ENCODE assay signal across 15 cellular contexts in genomic region chr15:99169769-99170311, GRCh38.
DNase-seq lines count a peak whose midpoint lies in the region; ATAC-seq and TF ChIP-seq lines count a peak whose summit lies in the region.
"Had no signal": no experiment of that assay in that cellular context is flagged by ENCODE, and none has a peak within 500 bp of the region (broad histone marks: within the 10 kb centered on the region; RNA-seq: fewer than 3 reads in every experiment).

No MANE protein-coding gene starts in this region.

- H2BK120ac ChIP-seq in IMR-90 (ENCODE audit: low read depth, low read length): peak overlapping the region; percentile 87

- no peaks in the 10 kb centered on the region for H3K36me3 Mint-ChIP-seq in activated CD8-positive, alpha-beta T cell treated with anti-CD3 and anti-CD28 coated beads for 36 hours (ENCODE audit: low read depth)
- H3K36me3 Mint-ChIP-seq: activated naive CD4-positive, alpha-beta T cell treated with anti-CD3 and anti-CD28 coated beads, Interleukin-2, amount 50 U/mL, for 72 hours had no signal

- H3K27me3 ChIP-seq in IMR-90 (ENCODE audit: control insufficient read depth, insufficient read depth, low read length) (no peaks in the 10 kb centered on the region), lower lobe of right lung (ENCODE audit: low read depth) (no peaks in the 10 kb centered on the region), testis (no peaks in the 10 kb centered on the region)
- H3K27me3 ChIP-seq: foreskin keratinocyte, SJSA1 had no signal

- H2AK5ac ChIP-seq in IMR-90 (ENCODE audit: low read depth, low read length): peak overlapping the region; percentile 68; the same call in 1 of the 2 replicates

- no peak overlapping the region for H4K91ac ChIP-seq in IMR-90 (ENCODE audit: insufficient read depth, low read depth, low read length)

- no peak overlapping the region for H4K5ac ChIP-seq in IMR-90 (ENCODE audit: low read depth, low read length)

- H2BK20ac ChIP-seq in IMR-90 (ENCODE audit: low read depth, low read length): 0 out of 2 replicates have a peak overlapping the region, but pooled peaks have one; percentile 83

- H3K36me3 ChIP-seq in IMR-90 (ENCODE audit: control insufficient read depth, insufficient read depth, low read length) (peaks cover 20% of the 10 kb centered on the region), lower lobe of right lung (peaks cover 47% of the 10 kb centered on the region), testis (ENCODE audit: low read depth, missing control alignments) (no peaks in the 10 kb centered on the region)

- H3K9me3 ChIP-seq in IMR-90 (ENCODE audit: control insufficient read depth, insufficient read depth, low read length): no peaks in the 10 kb centered on the region
- no peaks in the 10 kb centered on the region for H3K9me3 ChIP-seq in lower lobe of right lung
- H3K9me3 ChIP-seq in testis: no peaks in the 10 kb centered on the region
- H3K9me3 ChIP-seq: SJSA1 had no signal

- H3K56ac ChIP-seq in IMR-90 (ENCODE audit: extremely low read depth, insufficient read depth, low read length): no peak overlapping the region

- H3K4me3 Mint-ChIP-seq in activated CD8-positive, alpha-beta T cell treated with anti-CD3 and anti-CD28 coated beads for 36 hours: no peak overlapping the region
- H3K4me3 Mint-ChIP-seq: stimulated activated naive CD8-positive, alpha-beta T cell treated with anti-CD3 and anti-CD28 coated beads, Interleukin-15, amount 100 ng/mL, for 72 hours had no signal

- CTCF ChIA-PET in IMR-90 (lab: Yijun Ruan, JAX): interaction anchor here (1.0 to 1.7 kb wide), 2 partner anchors 11 to 69 kb away, joined by 3 to 8 read pairs; no protein-coding TSS in a partner anchor
- CTCF ChIA-PET in activated CD8-positive, alpha-beta T cell treated with anti-CD3 and anti-CD28 coated beads for 36 hours (lab: Charles Lee): interaction anchor here (1.2 kb wide), 1 partner anchor 9 kb away, joined by 3 read pairs; no protein-coding TSS in a partner anchor

- ATAC-seq in IMR-90 (ENCODE audit: low read depth) (peak; percentile 86), lower lobe of right lung (peak in 1 of 2 donors; percentile 24)
- no peak for ATAC-seq in activated CD8-positive, alpha-beta T cell treated with anti-CD3 and anti-CD28 coated beads for 36 hours
- ATAC-seq: activated naive CD4-positive, alpha-beta T cell treated with anti-CD3 and anti-CD28 coated beads, Interleukin-2, amount 50 U/mL, for 72 hours; foreskin keratinocyte; stimulated activated naive CD8-positive, alpha-beta T cell treated with anti-CD3 and anti-CD28 coated beads, Interleukin-15, amount 100 ng/mL, for 72 hours had no signal

- H3K18ac ChIP-seq in IMR-90 (ENCODE audit: low read depth, low read length): no peak overlapping the region

- POLR2A ChIA-PET in IMR-90 (lab: Charles Lee; ENCODE audit: unreplicated experiment): no interaction called here
- POLR2A ChIA-PET in activated CD8-positive, alpha-beta T cell treated with anti-CD3 and anti-CD28 coated beads for 36 hours (lab: Charles Lee): no interaction called here

- H4K20me1 ChIP-seq in IMR-90 (ENCODE audit: insufficient read depth, low read length): peaks cover 8% of the 10 kb centered on the region; the same call in 1 of the 2 replicates

- no peak overlapping the region for H3K23ac ChIP-seq in IMR-90 (ENCODE audit: low read depth, low read length)

- no peak overlapping the region for H3K27ac Mint-ChIP-seq in activated CD8-positive, alpha-beta T cell treated with anti-CD3 and anti-CD28 coated beads for 36 hours

- no peak for TF ChIP-seq POLR2A in IMR-90 (IDR thresholded peaks at IDR 0.05; ENCODE audit: low read depth, low read length)
- no peak for TF ChIP-seq POLR2A in testis (IDR thresholded peaks at IDR 0.05)

- BruUV-seq in IMR-90 (replicated peaks; lab: Mats Ljungman, UMichigan): no TSS peak

- no peak overlapping the region for H3K4me2 ChIP-seq in IMR-90 (ENCODE audit: low read depth, low read length)
- H3K4me2 ChIP-seq: KMS-11 had no signal

- 40% methylated on average over 1 of the region's 10 CpGs; no CpG with 5 or more reads in 1 of the 2 experiments for WGBS in IMR-90 (ENCODE audit: extremely low coverage in 2 of 2, insufficient read length in 1 of 2), 2 experiments
- WGBS in testis, 2 donors: 56 to 72% methylated on average over 10 of the region's 10 CpGs

- no peaks in the 10 kb centered on the region for H3K27me3 Mint-ChIP-seq in activated CD8-positive, alpha-beta T cell treated with anti-CD3 and anti-CD28 coated beads for 36 hours
- H3K27me3 Mint-ChIP-seq: stimulated activated naive CD8-positive, alpha-beta T cell treated with anti-CD3 and anti-CD28 coated beads, Interleukin-15, amount 100 ng/mL, for 72 hours had no signal

- H2AK9ac ChIP-seq in IMR-90 (replicated peaks; ENCODE audit: low read depth, low read length, poor library complexity): peak overlapping the region; percentile 93

- H3K27ac ChIP-seq in IMR-90 (ENCODE audit: insufficient read depth, low read length): peak overlapping the region; percentile 16; the same call in 1 of the 2 replicates
- peak overlapping the region; percentile 46 for H3K27ac ChIP-seq in lower lobe of right lung
- H3K27ac ChIP-seq in testis: peak overlapping the region in 1 of 2 donors; percentile 31
- H3K27ac ChIP-seq: foreskin keratinocyte, KMS-11, SJSA1 had no signal

- DNase-seq in IMR-90: peak; percentile 89
- peak; percentile 45 for DNase-seq in dedifferentiated amniotic fluid mesenchymal stem cell (ENCODE audit: extremely low spot score)
- no peak for DNase-seq in lower lobe of right lung
- DNase-seq in testis: peak; percentile 29
- DNase-seq in cerebellar nuclear complex (lab: John Stamatoyannopoulos, UW): no peak
- DNase-seq in stimulated activated CD4-positive, alpha-beta T cell treated with anti-CD3 and anti-CD28 coated beads, Interleukin-4, amount 100 ng/mL, for 24 hours: no peak
- DNase-seq in activated CD8-positive, alpha-beta T cell treated with anti-CD3 and anti-CD28 coated beads for 36 hours: no peak
- DNase-seq in activated T-cell treated with anti-CD3 and anti-CD28 coated beads, Interleukin-2, amount 50 U/mL, for 1 hour: no peak
- DNase-seq: activated CD4-positive, alpha-beta T cell treated with anti-CD3 and anti-CD28 coated beads, Interleukin-2, amount 50 U/mL, for 48 hours; foreskin keratinocyte; NCI-H446 treated with DMSO at 0.1 percent for 48 hours; stimulated activated naive CD8-positive, alpha-beta T cell treated with anti-CD3 and anti-CD28 coated beads, Interleukin-15, amount 100 ng/mL, for 72 hours had no signal

- no peaks in the 10 kb centered on the region for H3K4me1 Mint-ChIP-seq in activated CD8-positive, alpha-beta T cell treated with anti-CD3 and anti-CD28 coated beads for 36 hours (ENCODE audit: low read depth)
- H3K4me1 Mint-ChIP-seq: stimulated activated naive CD8-positive, alpha-beta T cell treated with anti-CD3 and anti-CD28 coated beads, Interleukin-15, amount 100 ng/mL, for 72 hours had no signal

- peaks cover 33% of the 10 kb centered on the region for H3K9me1 ChIP-seq in IMR-90 (ENCODE audit: insufficient read depth, low read length)

- no peak for TF ChIP-seq RAD21 in IMR-90 (IDR thresholded peaks at IDR 0.05; ENCODE audit: low read length)

- intact Hi-C loops in IMR-90 (cut with micrococcal nuclease): no loop called here
- intact Hi-C loops in lower lobe of right lung (cut with DNase I): no loop called here
- intact Hi-C loops in testis (cut with DNase I; ENCODE audit: low total_unique reads): no loop called here
- intact Hi-C loops in activated CD8-positive, alpha-beta T cell treated with anti-CD3 and anti-CD28 coated beads for 36 hours (cut with micrococcal nuclease): no loop called here

- in situ Hi-C loops in IMR-90 (cut with MboI; ENCODE audit: low sequenced_read_pairs): no loop called here

- TF ChIP-seq CTCF in IMR-90 (conservative IDR thresholded peaks at IDR 0.05; ENCODE audit: low read depth, low read length) (no peak), lower lobe of right lung (IDR thresholded peaks at IDR 0.05) (no peak), testis (IDR thresholded peaks at IDR 0.05) (no peak)
- TF ChIP-seq CTCF in activated CD8-positive, alpha-beta T cell treated with anti-CD3 and anti-CD28 coated beads for 36 hours (IDR thresholded peaks at IDR 0.05): no peak

- peak overlapping the region in 1 of 2 experiments; percentile 84; a peak in 3 of 4 replicates for H4K8ac ChIP-seq in IMR-90 (ENCODE audit: low read depth in 2 of 2, low read length in 2 of 2)

- dilution Hi-C loops in IMR-90 (cut with HindIII; ENCODE audit: low sequenced_read_pairs, unreplicated experiment): no loop called here

- H3K79me1 ChIP-seq in IMR-90 (ENCODE audit: low read depth in 1 of 2, low read length in 2 of 2): peaks cover 3 to 19% of the 10 kb centered on the region in 2 experiments; a peak in 3 of 4 replicates

- H3K9me3 Mint-ChIP-seq in activated CD8-positive, alpha-beta T cell treated with anti-CD3 and anti-CD28 coated beads for 36 hours: no peaks in the 10 kb centered on the region
- H3K9me3 Mint-ChIP-seq: activated naive CD4-positive, alpha-beta T cell treated with anti-CD3 and anti-CD28 coated beads, Interleukin-2, amount 50 U/mL, for 72 hours; stimulated activated naive CD8-positive, alpha-beta T cell treated with anti-CD3 and anti-CD28 coated beads, Interleukin-15, amount 100 ng/mL, for 72 hours had no signal

- peak overlapping the region; percentile 74 for H2AFZ ChIP-seq in IMR-90 (replicated peaks; ENCODE audit: low read length, poor library complexity)

- peak overlapping the region; percentile 86 for H2BK5ac ChIP-seq in IMR-90 (ENCODE audit: low read depth, low read length, poor library complexity, severe bottlenecking)

- H3K4me1 ChIP-seq in IMR-90 (ENCODE audit: control insufficient read depth, insufficient read depth, low read length) (peaks cover 21% of the 10 kb centered on the region), lower lobe of right lung (peaks cover 10% of the 10 kb centered on the region), testis (peaks cover 5% of the 10 kb centered on the region)
- H3K4me1 ChIP-seq: foreskin keratinocyte, SJSA1 had no signal

- H3K14ac ChIP-seq in IMR-90 (replicated peaks; ENCODE audit: low read depth, low read length): no peak overlapping the region

- peak overlapping the region; percentile 28 for H3K4ac ChIP-seq in IMR-90 (ENCODE audit: low read depth, low read length)

- H2BK15ac ChIP-seq in IMR-90 (ENCODE audit: low read depth, low read length): 0 out of 3 replicates have a peak overlapping the region, but pooled peaks have one; percentile 19

- no peak overlapping the region for H3K9ac ChIP-seq in IMR-90 (ENCODE audit: low read depth, low read length)
- H3K9ac ChIP-seq: KMS-11 had no signal

- H3K4me3 ChIP-seq in IMR-90 (ENCODE audit: insufficient read depth, low read depth, low read length) (no peak overlapping the region), lower lobe of right lung (no peak overlapping the region), testis (no peak overlapping the region)
- H3K4me3 ChIP-seq: SJSA1 had no signal

TF ChIP-seq in IMR-90, 13 proteins besides CTCF, POLR2A, EP300 and RAD21:
- TF ChIP-seq CEBPB (IDR thresholded peaks at IDR 0.05; ENCODE audit: low read depth, low read length) (peak; percentile 62; the same call in 1 of the 2 replicates), FOS (IDR thresholded peaks at IDR 0.05; ENCODE audit: low read depth, low read length) (no peak)
TF ChIP-seq in IMR-90: peak in this region for 1.

Comparison
In these comparisons a context has a peak if more than half of its experiments do, and no peak if none do; other contexts are left out.
1. DNase-seq: peak in IMR-90 (single experiment), dedifferentiated amniotic fluid mesenchymal stem cell (single experiment) and testis (single experiment); none in lower lobe of right lung (single experiment), cerebellar nuclear complex (0 of 2), stimulated activated CD4-positive, alpha-beta T cell treated with anti-CD3 and anti-CD28 coated beads, Interleukin-4, amount 100 ng/mL, for 24 hours (single experiment), activated CD8-positive, alpha-beta T cell treated with anti-CD3 and anti-CD28 coated beads for 36 hours (single experiment) and activated T-cell treated with anti-CD3 and anti-CD28 coated beads, Interleukin-2, amount 50 U/mL, for 1 hour (single experiment).